Comparison of ENCODE assay signal across 1 cellular context in the genomic region with DNA sequence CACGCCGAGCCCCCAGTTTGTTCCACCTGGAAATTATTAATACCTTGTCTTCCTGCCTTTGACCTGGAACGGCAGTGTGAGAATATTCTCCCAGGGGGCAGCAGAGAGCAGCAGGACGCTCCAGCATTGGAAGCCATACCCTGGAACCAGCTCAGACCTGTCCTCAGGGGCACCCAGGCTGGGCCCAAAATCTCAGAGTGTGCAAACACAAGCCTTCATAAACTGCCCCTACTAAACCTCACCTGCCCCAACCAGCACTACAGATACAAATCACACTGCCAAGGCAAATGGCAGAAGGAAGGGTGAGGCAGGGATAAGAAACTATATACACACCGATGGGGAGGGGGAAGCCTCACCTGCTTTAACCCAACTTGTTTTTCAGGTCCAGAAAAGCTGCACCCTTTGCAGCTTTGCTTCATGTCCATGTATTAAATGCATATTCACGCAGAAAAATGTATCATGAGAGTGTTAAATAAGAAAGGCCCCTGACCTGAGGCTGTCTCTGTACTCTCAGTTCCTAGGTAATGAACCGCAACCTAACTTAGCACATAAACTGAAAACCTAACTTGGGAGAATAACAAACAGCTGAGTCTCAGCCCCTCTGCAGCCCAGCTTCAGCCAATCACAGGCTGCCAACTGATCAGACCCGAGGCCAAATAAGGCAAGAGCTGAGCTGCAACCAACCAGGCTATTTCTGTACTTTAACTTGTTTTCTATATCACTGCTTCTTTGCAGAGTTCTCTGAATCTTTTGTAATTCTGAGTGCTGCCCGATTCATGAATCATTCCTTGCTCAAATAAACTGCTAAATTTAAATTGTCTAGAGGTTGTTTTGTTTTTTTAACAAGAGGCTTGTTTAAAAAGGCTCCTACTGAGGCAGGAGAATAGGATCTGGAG.
TF ChIP-seq lines count a peak whose summit lies in the region.

No MANE protein-coding gene starts in this region.

TF ChIP-seq in HepG2, 621 proteins besides CTCF, POLR2A, EP300 and RAD21 (continued from another document and continues in another):
- TF ChIP-seq, protein P1, sequence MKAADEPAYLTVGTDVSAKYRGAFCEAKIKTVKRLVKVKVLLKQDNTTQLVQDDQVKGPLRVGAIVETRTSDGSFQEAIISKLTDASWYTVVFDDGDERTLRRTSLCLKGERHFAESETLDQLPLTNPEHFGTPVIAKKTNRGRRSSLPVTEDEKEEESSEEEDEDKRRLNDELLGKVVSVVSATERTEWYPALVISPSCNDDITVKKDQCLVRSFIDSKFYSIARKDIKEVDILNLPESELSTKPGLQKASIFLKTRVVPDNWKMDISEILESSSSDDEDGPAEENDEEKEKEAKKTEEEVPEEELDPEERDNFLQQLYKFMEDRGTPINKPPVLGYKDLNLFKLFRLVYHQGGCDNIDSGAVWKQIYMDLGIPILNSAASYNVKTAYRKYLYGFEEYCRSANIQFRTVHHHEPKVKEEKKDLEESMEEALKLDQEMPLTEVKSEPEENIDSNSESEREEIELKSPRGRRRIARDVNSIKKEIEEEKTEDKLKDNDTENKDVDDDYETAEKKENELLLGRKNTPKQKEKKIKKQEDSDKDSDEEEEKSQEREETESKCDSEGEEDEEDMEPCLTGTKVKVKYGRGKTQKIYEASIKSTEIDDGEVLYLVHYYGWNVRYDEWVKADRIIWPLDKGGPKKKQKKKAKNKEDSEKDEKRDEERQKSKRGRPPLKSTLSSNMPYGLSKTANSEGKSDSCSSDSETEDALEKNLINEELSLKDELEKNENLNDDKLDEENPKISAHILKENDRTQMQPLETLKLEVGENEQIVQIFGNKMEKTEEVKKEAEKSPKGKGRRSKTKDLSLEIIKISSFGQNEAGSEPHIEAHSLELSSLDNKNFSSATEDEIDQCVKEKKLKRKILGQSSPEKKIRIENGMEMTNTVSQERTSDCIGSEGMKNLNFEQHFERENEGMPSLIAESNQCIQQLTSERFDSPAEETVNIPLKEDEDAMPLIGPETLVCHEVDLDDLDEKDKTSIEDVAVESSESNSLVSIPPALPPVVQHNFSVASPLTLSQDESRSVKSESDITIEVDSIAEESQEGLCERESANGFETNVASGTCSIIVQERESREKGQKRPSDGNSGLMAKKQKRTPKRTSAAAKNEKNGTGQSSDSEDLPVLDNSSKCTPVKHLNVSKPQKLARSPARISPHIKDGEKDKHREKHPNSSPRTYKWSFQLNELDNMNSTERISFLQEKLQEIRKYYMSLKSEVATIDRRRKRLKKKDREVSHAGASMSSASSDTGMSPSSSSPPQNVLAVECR (CRISPR knock-in tag; IDR thresholded peaks at IDR 0.05; ENCODE audit: borderline replicate concordance): peak; percentile 80
- peak; percentile 37; the same call in 1 of the 2 replicates for TF ChIP-seq ZNF839 (CRISPR knock-in tag; IDR thresholded peaks at IDR 0.05; ENCODE audit: borderline replicate concordance)
- peak; percentile 88 for TF ChIP-seq MEF2D (CRISPR knock-in tag; IDR thresholded peaks at IDR 0.05)
- TF ChIP-seq, protein P2, sequence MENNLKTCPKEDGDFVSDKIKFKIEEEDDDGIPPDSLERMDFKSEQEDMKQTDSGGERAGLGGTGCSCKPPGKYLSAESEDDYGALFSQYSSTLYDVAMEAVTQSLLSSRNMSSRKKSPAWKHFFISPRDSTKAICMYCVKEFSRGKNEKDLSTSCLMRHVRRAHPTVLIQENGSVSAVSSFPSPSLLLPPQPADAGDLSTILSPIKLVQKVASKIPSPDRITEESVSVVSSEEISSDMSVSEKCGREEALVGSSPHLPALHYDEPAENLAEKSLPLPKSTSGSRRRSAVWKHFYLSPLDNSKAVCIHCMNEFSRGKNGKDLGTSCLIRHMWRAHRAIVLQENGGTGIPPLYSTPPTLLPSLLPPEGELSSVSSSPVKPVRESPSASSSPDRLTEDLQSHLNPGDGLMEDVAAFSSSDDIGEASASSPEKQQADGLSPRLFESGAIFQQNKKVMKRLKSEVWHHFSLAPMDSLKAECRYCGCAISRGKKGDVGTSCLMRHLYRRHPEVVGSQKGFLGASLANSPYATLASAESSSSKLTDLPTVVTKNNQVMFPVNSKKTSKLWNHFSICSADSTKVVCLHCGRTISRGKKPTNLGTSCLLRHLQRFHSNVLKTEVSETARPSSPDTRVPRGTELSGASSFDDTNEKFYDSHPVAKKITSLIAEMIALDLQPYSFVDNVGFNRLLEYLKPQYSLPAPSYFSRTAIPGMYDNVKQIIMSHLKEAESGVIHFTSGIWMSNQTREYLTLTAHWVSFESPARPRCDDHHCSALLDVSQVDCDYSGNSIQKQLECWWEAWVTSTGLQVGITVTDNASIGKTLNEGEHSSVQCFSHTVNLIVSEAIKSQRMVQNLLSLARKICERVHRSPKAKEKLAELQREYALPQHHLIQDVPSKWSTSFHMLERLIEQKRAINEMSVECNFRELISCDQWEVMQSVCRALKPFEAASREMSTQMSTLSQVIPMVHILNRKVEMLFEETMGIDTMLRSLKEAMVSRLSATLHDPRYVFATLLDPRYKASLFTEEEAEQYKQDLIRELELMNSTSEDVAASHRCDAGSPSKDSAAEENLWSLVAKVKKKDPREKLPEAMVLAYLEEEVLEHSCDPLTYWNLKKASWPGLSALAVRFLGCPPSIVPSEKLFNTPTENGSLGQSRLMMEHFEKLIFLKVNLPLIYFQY (CRISPR knock-in tag; IDR thresholded peaks at IDR 0.05; ENCODE audit: borderline replicate concordance): peak; percentile 55
- TF ChIP-seq, protein P3, sequence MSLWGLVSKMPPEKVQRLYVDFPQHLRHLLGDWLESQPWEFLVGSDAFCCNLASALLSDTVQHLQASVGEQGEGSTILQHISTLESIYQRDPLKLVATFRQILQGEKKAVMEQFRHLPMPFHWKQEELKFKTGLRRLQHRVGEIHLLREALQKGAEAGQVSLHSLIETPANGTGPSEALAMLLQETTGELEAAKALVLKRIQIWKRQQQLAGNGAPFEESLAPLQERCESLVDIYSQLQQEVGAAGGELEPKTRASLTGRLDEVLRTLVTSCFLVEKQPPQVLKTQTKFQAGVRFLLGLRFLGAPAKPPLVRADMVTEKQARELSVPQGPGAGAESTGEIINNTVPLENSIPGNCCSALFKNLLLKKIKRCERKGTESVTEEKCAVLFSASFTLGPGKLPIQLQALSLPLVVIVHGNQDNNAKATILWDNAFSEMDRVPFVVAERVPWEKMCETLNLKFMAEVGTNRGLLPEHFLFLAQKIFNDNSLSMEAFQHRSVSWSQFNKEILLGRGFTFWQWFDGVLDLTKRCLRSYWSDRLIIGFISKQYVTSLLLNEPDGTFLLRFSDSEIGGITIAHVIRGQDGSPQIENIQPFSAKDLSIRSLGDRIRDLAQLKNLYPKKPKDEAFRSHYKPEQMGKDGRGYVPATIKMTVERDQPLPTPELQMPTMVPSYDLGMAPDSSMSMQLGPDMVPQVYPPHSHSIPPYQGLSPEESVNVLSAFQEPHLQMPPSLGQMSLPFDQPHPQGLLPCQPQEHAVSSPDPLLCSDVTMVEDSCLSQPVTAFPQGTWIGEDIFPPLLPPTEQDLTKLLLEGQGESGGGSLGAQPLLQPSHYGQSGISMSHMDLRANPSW (CRISPR knock-in tag; IDR thresholded peaks at IDR 0.05; ENCODE audit: borderline replicate concordance): peak; percentile 31
- TF ChIP-seq, protein P4, sequence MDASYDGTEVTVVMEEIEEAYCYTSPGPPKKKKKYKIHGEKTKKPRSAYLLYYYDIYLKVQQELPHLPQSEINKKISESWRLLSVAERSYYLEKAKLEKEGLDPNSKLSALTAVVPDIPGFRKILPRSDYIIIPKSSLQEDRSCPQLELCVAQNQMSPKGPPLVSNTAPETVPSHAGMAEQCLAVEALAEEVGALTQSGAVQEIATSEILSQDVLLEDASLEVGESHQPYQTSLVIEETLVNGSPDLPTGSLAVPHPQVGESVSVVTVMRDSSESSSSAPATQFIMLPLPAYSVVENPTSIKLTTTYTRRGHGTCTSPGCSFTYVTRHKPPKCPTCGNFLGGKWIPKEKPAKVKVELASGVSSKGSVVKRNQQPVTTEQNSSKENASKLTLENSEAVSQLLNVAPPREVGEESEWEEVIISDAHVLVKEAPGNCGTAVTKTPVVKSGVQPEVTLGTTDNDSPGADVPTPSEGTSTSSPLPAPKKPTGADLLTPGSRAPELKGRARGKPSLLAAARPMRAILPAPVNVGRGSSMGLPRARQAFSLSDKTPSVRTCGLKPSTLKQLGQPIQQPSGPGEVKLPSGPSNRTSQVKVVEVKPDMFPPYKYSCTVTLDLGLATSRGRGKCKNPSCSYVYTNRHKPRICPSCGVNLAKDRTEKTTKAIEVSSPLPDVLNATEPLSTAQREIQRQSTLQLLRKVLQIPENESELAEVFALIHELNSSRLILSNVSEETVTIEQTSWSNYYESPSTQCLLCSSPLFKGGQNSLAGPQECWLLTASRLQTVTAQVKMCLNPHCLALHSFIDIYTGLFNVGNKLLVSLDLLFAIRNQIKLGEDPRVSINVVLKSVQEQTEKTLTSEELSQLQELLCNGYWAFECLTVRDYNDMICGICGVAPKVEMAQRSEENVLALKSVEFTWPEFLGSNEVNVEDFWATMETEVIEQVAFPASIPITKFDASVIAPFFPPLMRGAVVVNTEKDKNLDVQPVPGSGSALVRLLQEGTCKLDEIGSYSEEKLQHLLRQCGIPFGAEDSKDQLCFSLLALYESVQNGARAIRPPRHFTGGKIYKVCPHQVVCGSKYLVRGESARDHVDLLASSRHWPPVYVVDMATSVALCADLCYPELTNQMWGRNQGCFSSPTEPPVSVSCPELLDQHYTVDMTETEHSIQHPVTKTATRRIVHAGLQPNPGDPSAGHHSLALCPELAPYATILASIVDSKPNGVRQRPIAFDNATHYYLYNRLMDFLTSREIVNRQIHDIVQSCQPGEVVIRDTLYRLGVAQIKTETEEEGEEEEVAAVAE (CRISPR knock-in tag; IDR thresholded peaks at IDR 0.05; ENCODE audit: borderline replicate concordance): peak; percentile 59
- TF ChIP-seq POLR2G (IDR thresholded peaks at IDR 0.05; ENCODE audit: low read depth, low read length): peak; percentile 63
- TF ChIP-seq ZNF646 (CRISPR knock-in tag; IDR thresholded peaks at IDR 0.05): peak; percentile 78
- TF ChIP-seq TFDP1 (CRISPR knock-in tag; IDR thresholded peaks at IDR 0.05; ENCODE audit: borderline replicate concordance): peak; percentile 70; the same call in 1 of the 2 replicates
- TF ChIP-seq FOXA3 (CRISPR knock-in tag; IDR thresholded peaks at IDR 0.05): peak; percentile 44
- TF ChIP-seq MATR3 (CRISPR knock-in tag; IDR thresholded peaks at IDR 0.05): peak; percentile 44; the same call in 1 of the 2 replicates
- no peak for TF ChIP-seq SMARCE1 (IDR thresholded peaks at IDR 0.05; ENCODE audit: borderline replicate concordance)
- no peak for TF ChIP-seq ZNF234 (CRISPR knock-in tag; conservative IDR thresholded peaks at IDR 0.05)
- no peak for TF ChIP-seq PTBP1 (IDR thresholded peaks at IDR 0.05; ENCODE audit: low read depth, low read length, poor library complexity, severe bottlenecking)
- TF ChIP-seq ZBTB39 (CRISPR knock-in tag; IDR thresholded peaks at IDR 0.05): peak; percentile 29; the same call in 1 of the 2 replicates
- peak; percentile 69 for TF ChIP-seq FOXO1 (CRISPR knock-in tag; IDR thresholded peaks at IDR 0.05)
- TF ChIP-seq ZSCAN25 (CRISPR knock-in tag; IDR thresholded peaks at IDR 0.05): peak; percentile 41; the same call in 1 of the 2 replicates
